18 cellular contexts compared by ENCODE assay signal in the genomic region with DNA sequence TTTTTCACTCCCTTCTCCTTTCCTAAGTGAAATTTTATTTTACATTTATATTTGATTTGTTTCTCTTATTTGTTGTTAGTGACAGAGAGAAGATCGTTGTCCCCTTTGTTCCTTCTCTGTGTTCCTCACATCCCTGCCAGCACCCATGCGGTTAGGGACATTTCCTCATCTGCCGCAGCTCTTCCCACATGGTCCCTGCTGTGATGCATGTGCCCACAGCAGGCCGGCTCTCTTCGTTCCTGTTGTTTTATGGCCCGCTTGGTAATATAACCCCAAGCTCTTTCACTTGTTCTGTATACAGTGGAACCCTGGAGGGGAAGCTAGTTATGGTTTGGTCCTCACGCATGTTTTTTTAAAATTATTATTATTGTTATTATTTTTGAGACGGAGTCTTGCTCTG. TPM values are rescaled to one million over a fixed set of nuclear protein-coding genes. Genes with fewer than 3 reads are reported as not detected.
A peak's percentile ranks its signal among the peaks of the same experiment; 100 is the strongest.
DNase-seq lines count a peak whose midpoint lies in the region; ATAC-seq and TF ChIP-seq lines count a peak whose summit lies in the region.
"Had no signal": no experiment of that assay in that cellular context is flagged by ENCODE, and none has a peak within 500 bp of the region (broad histone marks: within the 10 kb centered on the region; RNA-seq: fewer than 3 reads in every experiment).

No MANE protein-coding gene starts in this region.

- no peak overlapping the region for H3K27ac ChIP-seq in endodermal cell (ENCODE audit: low read depth, low read length)
- H3K27ac ChIP-seq: 22Rv1 had no signal

- no peak for ATAC-seq in activated naive CD4-positive, alpha-beta T cell treated with anti-CD3 and anti-CD28 coated beads, Interleukin-2, amount 50 U/mL, for 72 hours

- WGBS in endodermal cell (ENCODE audit: insufficient coverage in 1 of 2, insufficient read length in 1 of 2), 2 experiments = 82% methylated on average over 2 to 8 of the region's 8 CpGs

- H3K4me3 ChIP-seq in endodermal cell (ENCODE audit: low read length) = no peak overlapping the region

- no peaks in the 10 kb centered on the region for H3K4me1 ChIP-seq in endodermal cell (ENCODE audit: control insufficient read depth, insufficient read depth, low read length)

- H3K27me3 ChIP-seq in endodermal cell (ENCODE audit: control insufficient read depth, insufficient read depth, low read length, poor library complexity, severe bottlenecking) = no peaks in the 10 kb centered on the region

- peaks cover 11% of the 10 kb centered on the region for H3K36me3 Mint-ChIP-seq in endodermal cell (ENCODE audit: low read depth)
- no peaks in the 10 kb centered on the region for H3K36me3 Mint-ChIP-seq in HFFc6 (ENCODE audit: low read depth)
- H3K36me3 Mint-ChIP-seq in activated naive CD4-positive, alpha-beta T cell treated with anti-CD3 and anti-CD28 coated beads, Interleukin-2, amount 50 U/mL, for 72 hours = no peaks in the 10 kb centered on the region
- peaks cover 8% of the 10 kb centered on the region in 2 donors for H3K36me3 Mint-ChIP-seq in CD14-positive monocyte

- no peaks in the 10 kb centered on the region for H3K27me3 Mint-ChIP-seq in endodermal cell (ENCODE audit: insufficient read depth)
- no peaks in the 10 kb centered on the region for H3K27me3 Mint-ChIP-seq in HFFc6 (ENCODE audit: insufficient read depth)
- peaks cover 0 to under 1% (median 0%) of the 10 kb centered on the region in 3 donors for H3K27me3 Mint-ChIP-seq in CD14-positive monocyte (ENCODE audit: low read depth in 3 of 3)

- H3K9me3 Mint-ChIP-seq in endodermal cell (no peaks in the 10 kb centered on the region), HFFc6 (no peaks in the 10 kb centered on the region), CD14-positive monocyte (peaks cover 0 to 2% (median 0%) of the 10 kb centered on the region in 7 donors)
- no peaks in the 10 kb centered on the region for H3K9me3 Mint-ChIP-seq in activated naive CD4-positive, alpha-beta T cell treated with anti-CD3 and anti-CD28 coated beads, Interleukin-2, amount 50 U/mL, for 72 hours

- DNase-seq in NCI-H146 (lab: John Stamatoyannopoulos, UW) (peak; percentile 26), NCI-H146 treated with DMSO at 0.1 percent for 48 hours (lab: John Stamatoyannopoulos, UW; ENCODE audit: unreplicated experiment) (no peak), NCI-H2107 (lab: John Stamatoyannopoulos, UW) (peak; percentile 34), endodermal cell (peak; percentile 51), myocyte (ENCODE audit: low read depth) (peak; percentile 9), HFFc6 (no peak), CD14-positive monocyte (ENCODE audit: low spot score) (no peak)
- DNase-seq in activated naive CD4-positive, alpha-beta T cell treated with anti-CD3 and anti-CD28 coated beads, Interleukin-2, amount 50 U/mL, for 72 hours (ENCODE audit: low spot score in 2 of 2) = no peak
- DNase-seq: DMS79 treated with DMSO at 0.1 percent for 48 hours, GDM1, Karpas-422, MM.1S, NCI-H1105 treated with DMSO at 0.1 percent for 48 hours, NCI-H2029, NCI-H446, NCI-H774, SK-N-SH had no signal

- H3K36me3 ChIP-seq in endodermal cell (ENCODE audit: control insufficient read depth, insufficient read depth, low read length) = no peaks in the 10 kb centered on the region

- H3K4me3 Mint-ChIP-seq in endodermal cell (no peak overlapping the region), HFFc6 (no peak overlapping the region), CD14-positive monocyte (no peak overlapping the region)

- H3K4me1 Mint-ChIP-seq in endodermal cell (no peaks in the 10 kb centered on the region), HFFc6 (ENCODE audit: low read depth) (peaks cover 9% of the 10 kb centered on the region; the same call in 1 of the 2 replicates), CD14-positive monocyte (peaks cover 3% of the 10 kb centered on the region)

- TF ChIP-seq CTCF in endodermal cell (conservative IDR thresholded peaks at IDR 0.05) (no peak), HFFc6 (IDR thresholded peaks at IDR 0.05) (no peak), CD14-positive monocyte (IDR thresholded peaks at IDR 0.05) (no peak)

- no peak overlapping the region for H3K27ac Mint-ChIP-seq in endodermal cell
- no peak overlapping the region; the same call in 1 of the 2 replicates for H3K27ac Mint-ChIP-seq in HFFc6
- H3K27ac Mint-ChIP-seq in activated naive CD4-positive, alpha-beta T cell treated with anti-CD3 and anti-CD28 coated beads, Interleukin-2, amount 50 U/mL, for 72 hours = no peak overlapping the region
- H3K27ac Mint-ChIP-seq in CD14-positive monocyte = peak overlapping the region in 1 of 7 donors; percentile 81

- H3K9me3 ChIP-seq in endodermal cell (ENCODE audit: control insufficient read depth, low read length) = no peaks in the 10 kb centered on the region
- H3K9me3 ChIP-seq: SK-N-SH had no signal

- intact Hi-C loops in CD14-positive monocyte (cut with micrococcal nuclease) = no loop called here

- no peak overlapping the region for H3K9ac ChIP-seq in endodermal cell (ENCODE audit: extremely low read depth, low read length, poor library complexity, severe bottlenecking)
- H3K9ac ChIP-seq: SK-N-SH had no signal

RNA-seq across cellular contexts. Expression of a gene that starts 23.6 kb away (rescaled TPM):
- 10 to 100 TPM; 34.2 to 44.0 TPM for total RNA-seq in endodermal cell
- 64.2 TPM for polyA plus RNA-seq in endodermal cell (2013, experiment 1 of 2)
- polyA plus RNA-seq in endodermal cell (2013, experiment 2 of 2) = 62.1 TPM
- total RNA-seq in myocyte = 25.1 and 25.6 TPM in 2 replicates
- polyA plus RNA-seq in myocyte (2012) = 45.3 TPM
- 10 to 100 TPM; 53.6 to 75.1 (median 70.6) TPM for total RNA-seq in HFFc6 (2021; fragmentation: NEBNext Ultra II Directional; extraction: Animal tissue kit (Norgen Biotek cat#: 25700))
- 10 to 100 TPM; 25.3 to 54.3 TPM for total RNA-seq in activated naive CD4-positive, alpha-beta T cell treated with anti-CD3 and anti-CD28 coated beads, Interleukin-2, amount 50 U/mL, for 72 hours
- 10 to 100 TPM; 26.3 to 33.6 TPM for polyA plus RNA-seq in CD14-positive monocyte

RNA-seq across cellular contexts. Expression of a gene that starts 44.3 kb away (rescaled TPM):
- total RNA-seq in endodermal cell = 10 to 100 TPM; 67.6 to 80.3 TPM
- polyA plus RNA-seq in endodermal cell (2013, experiment 1 of 2) = 109 TPM
- polyA plus RNA-seq in endodermal cell (2013, experiment 2 of 2) = 94.5 TPM
- total RNA-seq in myocyte = 93.0 and 130 TPM in 2 replicates
- 112 TPM for polyA plus RNA-seq in myocyte (2012)
- 10 to 100 TPM; 59.7 to 71.0 (median 67.7) TPM for total RNA-seq in HFFc6 (2021; fragmentation: NEBNext Ultra II Directional; extraction: Animal tissue kit (Norgen Biotek cat#: 25700))
- 10 to 100 TPM; 70.3 to 85.5 TPM for total RNA-seq in activated naive CD4-positive, alpha-beta T cell treated with anti-CD3 and anti-CD28 coated beads, Interleukin-2, amount 50 U/mL, for 72 hours
- polyA plus RNA-seq in CD14-positive monocyte = 100 to 1,000 TPM; 176 to 206 TPM

Comparison
In these comparisons a context has a peak if more than half of its experiments do, and no peak if none do; other contexts are left out.
1. DNase-seq: peak in NCI-H146 (single experiment), NCI-H2107 (single experiment), endodermal cell (single experiment) and myocyte (single experiment); none in NCI-H146 treated with DMSO at 0.1 percent for 48 hours (single experiment), HFFc6 (single experiment), activated naive CD4-positive, alpha-beta T cell treated with anti-CD3 and anti-CD28 coated beads, Interleukin-2, amount 50 U/mL, for 72 hours (0 of 2) and CD14-positive monocyte (single experiment).